ENCODE assay signal across 8 cellular contexts in the genomic region with DNA sequence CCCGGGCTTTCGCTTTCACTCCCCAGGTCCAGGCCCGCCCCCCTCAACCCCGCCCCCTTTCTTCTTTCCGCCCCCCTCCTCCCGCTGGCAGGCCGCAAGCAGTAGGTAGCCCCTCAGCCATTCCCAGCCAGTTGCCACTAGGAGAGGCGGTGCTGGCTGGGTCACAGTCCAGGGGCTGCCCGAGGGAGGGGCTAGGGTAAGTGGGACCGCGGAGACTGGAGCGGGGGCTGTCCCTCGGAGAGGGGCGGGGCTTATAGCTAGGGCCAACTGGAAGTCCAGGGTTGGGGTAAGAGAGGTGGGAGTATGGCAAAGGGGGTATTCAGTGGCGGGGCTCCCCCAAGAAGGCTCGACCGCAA. TPM values are rescaled to one million over a fixed set of nuclear protein-coding genes. Genes with fewer than 3 reads are reported as not detected.
DNase-seq lines count a peak whose midpoint lies in the region; ATAC-seq, FAIRE-seq and TF ChIP-seq lines count a peak whose summit lies in the region.

No MANE protein-coding gene starts in this region.

- H3K36me3 ChIP-seq in Caco-2 (ENCODE audit: control insufficient read depth, insufficient read depth, low read length): peaks cover 5% of the 10 kb centered on the region; the same call in 1 of the 2 replicates
- H3K36me3 ChIP-seq in mesodermal cell (ENCODE audit: control insufficient read depth, insufficient read depth, low read length): peaks cover 49% of the 10 kb centered on the region

- H3K4me3 ChIP-seq in Caco-2 (ENCODE audit: low read depth, low read length): peak overlapping the region; percentile 95
- peak overlapping the region; percentile 95 for H3K4me3 ChIP-seq in mesodermal cell (ENCODE audit: extremely low read depth, insufficient read depth, low read length, poor library complexity, severe bottlenecking)

- H3K4me1 ChIP-seq in Caco-2 (peaks cover 6% of the 10 kb centered on the region), mesodermal cell (ENCODE audit: control insufficient read depth, insufficient read depth, low read length, poor library complexity, severe bottlenecking) (peaks cover 9% of the 10 kb centered on the region)

- H3K27ac ChIP-seq in mesodermal cell (ENCODE audit: low read depth, low read length, severe bottlenecking): peak overlapping the region; percentile 75

- intact Hi-C loops in Caco-2 (cut with micrococcal nuclease; ENCODE audit: unreplicated experiment): loop anchor here (1.0 kb wide), 2 partner anchors 31 to 42 kb away; partner anchors contain the start of gene IPO4

- H3K27me3 ChIP-seq in Caco-2 (replicated peaks; ENCODE audit: control insufficient read depth, insufficient read depth, low read length): no peaks in the 10 kb centered on the region

- POLR2A ChIA-PET in Caco-2 (lab: Charles Lee): interaction anchor here (0.8 to 2.8 kb wide), 10 partner anchors 10 to 96 kb away, joined by 4 to 46 read pairs (median 10); partner anchors contain the start of genes CHMP4A, DCAF11, IPO4 and IRF9

- ATAC-seq in GM21423 (IDR thresholded peaks at IDR 0.05; ENCODE audit: unreplicated experiment): peak; percentile 57

- 0 to 1% methylated on average over 7 to 9 of the region's 17 CpGs for WGBS in mesodermal cell (ENCODE audit: insufficient coverage in 2 of 2), 2 experiments

- DNase-seq in Caco-2 (peak; percentile 98 to 99), HUDEP-2 (lab: John Stamatoyannopoulos, UW; ENCODE audit: unreplicated experiment in 76 of 76) (peak in 75 of 76 experiments; percentile 39 to 94 (median 81)), NOMO-1 treated with DMSO at 0.1 percent for 48 hours (lab: John Stamatoyannopoulos, UW; ENCODE audit: unreplicated experiment) (peak; percentile 97)
- peak; percentile 78 for DNase-seq in activated CD8-positive, alpha-beta memory T cell treated with anti-CD3 and anti-CD28 coated beads, Interleukin-2, amount 50 U/mL, for 24 hours (ENCODE audit: extremely low read depth)
- DNase-seq in stimulated activated CD8-positive, alpha-beta memory T cell treated with anti-CD3 and anti-CD28 coated beads, Interleukin-15, amount 100 ng/mL, for 24 hours (ENCODE audit: low read depth): peak; percentile 59

- no peaks in the 10 kb centered on the region for H3K27me3 Mint-ChIP-seq in Caco-2 (ENCODE audit: insufficient read depth, unreplicated experiment)

- peaks cover 49% of the 10 kb centered on the region for H3K36me3 Mint-ChIP-seq in Caco-2 (ENCODE audit: insufficient read depth, unreplicated experiment)

- no peak for TF ChIP-seq CTCF in Caco-2 (IDR thresholded peaks at IDR 0.05; ENCODE audit: insufficient read depth in 1 of 2, low read depth in 1 of 2, low read length in 1 of 2, severe bottlenecking in 1 of 2, unreplicated experiment in 1 of 2)

- CTCF ChIA-PET in Caco-2 (lab: Charles Lee): interaction anchor here (0.6 to 4.1 kb wide), 12 partner anchors 11 to 186 kb away, joined by 3 to 47 read pairs (median 6); partner anchors contain the start of genes CHMP4A, CIDEB, DCAF11 and IRF9

- FAIRE-seq in endometrium (lab: Jason Lieb, UNC): peak; percentile 41

- no peaks in the 10 kb centered on the region for H3K9me3 ChIP-seq in Caco-2
- H3K9me3 ChIP-seq in mesodermal cell (ENCODE audit: control insufficient read depth, low read length): no peaks in the 10 kb centered on the region

- H3K9me3 Mint-ChIP-seq in Caco-2 (ENCODE audit: unreplicated experiment): no peaks in the 10 kb centered on the region

- BruUV-seq in Caco-2 (replicated peaks; lab: Mats Ljungman, UMichigan): no TSS peak

- peak overlapping the region; percentile 65 for H3K27ac Mint-ChIP-seq in Caco-2 (ENCODE audit: unreplicated experiment)

- peak overlapping the region; percentile 92 for H3K4me3 Mint-ChIP-seq in Caco-2 (ENCODE audit: unreplicated experiment)

- H3K4me1 Mint-ChIP-seq in Caco-2 (ENCODE audit: low read depth, unreplicated experiment): peaks cover 18% of the 10 kb centered on the region

RNA-seq across cellular contexts. Expression of gene PSME2, which starts 0.2 kb away (rescaled TPM):
- 142 and 145 TPM in 2 replicates for total RNA-seq in Caco-2 (2022)
- polyA plus RNA-seq in mesodermal cell (2013, experiment 1 of 2): 84.4 TPM
- polyA plus RNA-seq in mesodermal cell (2013, experiment 2 of 2): 75.3 TPM

RNA-seq across cellular contexts. Expression of gene RNF31, which starts 0.7 kb away (rescaled TPM):
- total RNA-seq in Caco-2 (2022): 72.2 and 77.6 TPM in 2 replicates
- polyA plus RNA-seq in mesodermal cell (2013, experiment 1 of 2): 52.2 TPM
- polyA plus RNA-seq in mesodermal cell (2013, experiment 2 of 2): 37.1 TPM

RNA-seq across cellular contexts. Expression of gene EMC9, which starts 5.2 kb away (rescaled TPM):
- total RNA-seq in Caco-2 (2022): 31.1 and 32.4 TPM in 2 replicates
- 22.0 TPM for polyA plus RNA-seq in mesodermal cell (2013, experiment 1 of 2)
- 20.3 TPM for polyA plus RNA-seq in mesodermal cell (2013, experiment 2 of 2)

RNA-seq across cellular contexts. Expression of gene PSME1, which starts 10.6 kb away (rescaled TPM):
- 130 and 141 TPM in 2 replicates for total RNA-seq in Caco-2 (2022)
- 74.6 TPM for polyA plus RNA-seq in mesodermal cell (2013, experiment 1 of 2)
- 78.2 TPM for polyA plus RNA-seq in mesodermal cell (2013, experiment 2 of 2)

RNA-seq across cellular contexts. Expression of gene IRF9, which starts 14.5 kb away (rescaled TPM):
- 54.1 and 55.4 TPM in 2 replicates for total RNA-seq in Caco-2 (2022)
- polyA plus RNA-seq in mesodermal cell (2013, experiment 1 of 2): 26.3 TPM
- 24.4 TPM for polyA plus RNA-seq in mesodermal cell (2013, experiment 2 of 2)

Comparison
In these comparisons a context has a peak if more than half of its experiments do, and no peak if none do; other contexts are left out.
1. Peak in every context shown above with its lines: DNase-seq, ATAC-seq, H3K4me3 ChIP-seq and H3K27ac ChIP-seq.